Comparison of ENCODE assay signal across 17 cellular contexts in the genomic region with DNA sequence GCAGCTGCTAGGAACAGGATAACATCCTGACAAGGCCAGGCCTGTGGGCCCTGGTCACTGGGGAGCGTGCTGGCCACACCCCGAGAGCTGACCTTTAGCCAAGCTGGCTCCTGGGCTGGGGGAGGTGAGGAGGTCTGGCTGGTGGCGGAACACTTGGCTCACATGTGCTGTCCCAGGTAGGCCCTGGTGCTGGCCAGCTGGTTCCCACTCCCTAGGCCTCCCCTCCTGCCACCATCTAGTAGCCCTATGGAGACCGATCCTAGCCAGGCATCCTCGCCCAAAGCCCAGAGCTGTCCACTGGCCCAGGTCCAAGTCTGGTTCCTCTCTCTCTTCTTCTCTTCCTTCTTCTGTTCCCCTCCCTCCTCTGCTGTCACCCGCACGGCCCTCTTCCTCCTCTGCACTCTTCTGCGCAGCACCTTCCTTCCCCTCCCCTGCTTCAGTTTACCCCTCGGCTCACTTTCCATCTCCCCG. TPM values are rescaled to one million over a fixed set of nuclear protein-coding genes. Genes with fewer than 3 reads are reported as not detected.
A peak's percentile ranks its signal among the peaks of the same experiment; 100 is the strongest.
DNase-seq lines count a peak whose midpoint lies in the region; ATAC-seq, FAIRE-seq and TF ChIP-seq lines count a peak whose summit lies in the region.
"Had no signal": no experiment of that assay in that cellular context is flagged by ENCODE, and none has a peak within 500 bp of the region (broad histone marks: within the 10 kb centered on the region; RNA-seq: fewer than 3 reads in every experiment).

No MANE protein-coding gene starts in this region.

- no peak overlapping the region for H2BK5ac ChIP-seq in trophoblast cell (ENCODE audit: low read depth, low read length, poor library complexity)

- no peak overlapping the region for H3K14ac ChIP-seq in trophoblast cell (ENCODE audit: low read length)

- H3K36me3 Mint-ChIP-seq in astrocyte (ENCODE audit: low read depth, unreplicated experiment) = peaks cover 23% of the 10 kb centered on the region
- H3K36me3 Mint-ChIP-seq in endothelial cell (ENCODE audit: low read depth, unreplicated experiment) = no peaks in the 10 kb centered on the region

- no peak for ATAC-seq in GM19452 (IDR thresholded peaks at IDR 0.05; ENCODE audit: unreplicated experiment)

- H3K23ac ChIP-seq in trophoblast cell (ENCODE audit: low read length) = no peak overlapping the region

- H3K9me3 ChIP-seq in astrocyte (ENCODE audit: insufficient read depth, low read depth, low read length) (no peaks in the 10 kb centered on the region), left ventricle myocardium inferior (replicated peaks) (no peaks in the 10 kb centered on the region), trophoblast cell (ENCODE audit: insufficient read depth, low read depth, low read length) (no peaks in the 10 kb centered on the region), transverse colon (no peaks in the 10 kb centered on the region)
- H3K9me3 ChIP-seq: colonic mucosa had no signal

- H2AFZ ChIP-seq in astrocyte (ENCODE audit: low read depth, low read length) = no peak overlapping the region
- H2AFZ ChIP-seq in trophoblast cell (ENCODE audit: insufficient read depth, low read length, poor library complexity) = no peak overlapping the region

- H4K12ac ChIP-seq in trophoblast cell (ENCODE audit: low read depth, low read length) = no peak overlapping the region

- no peaks in the 10 kb centered on the region for H3K79me1 ChIP-seq in trophoblast cell (ENCODE audit: low read length)

- H3K9me3 Mint-ChIP-seq in astrocyte (ENCODE audit: unreplicated experiment) (no peaks in the 10 kb centered on the region), endothelial cell (ENCODE audit: unreplicated experiment) (no peaks in the 10 kb centered on the region)
- H3K9me3 Mint-ChIP-seq: activated B cell treated with CpG ODN at 0.5 μM for 24 hours; H9; stimulated activated naive CD8-positive, alpha-beta T cell treated with anti-CD3 and anti-CD28 coated beads, Interleukin-15, Interleukin-2, amounts not matched to agents 100 ng/mL and 50 ng/mL, for 24 hours had no signal

- H3K4me1 Mint-ChIP-seq in astrocyte (ENCODE audit: low read depth, unreplicated experiment) (peaks cover 38% of the 10 kb centered on the region), endothelial cell (ENCODE audit: unreplicated experiment) (peaks cover 15% of the 10 kb centered on the region)
- H3K4me1 Mint-ChIP-seq: activated B cell treated with CpG ODN at 0.5 μM for 24 hours had no signal

- peaks cover 3% of the 10 kb centered on the region for H3K27me3 Mint-ChIP-seq in astrocyte (ENCODE audit: low read depth, unreplicated experiment)
- H3K27me3 Mint-ChIP-seq in endothelial cell (ENCODE audit: unreplicated experiment) = peaks cover 11% of the 10 kb centered on the region

- H3K18ac ChIP-seq in trophoblast cell (ENCODE audit: low read length) = no peak overlapping the region

- no peak overlapping the region for H2BK120ac ChIP-seq in trophoblast cell (ENCODE audit: insufficient read depth, low read length, poor library complexity)

- H4K20me1 ChIP-seq in astrocyte (ENCODE audit: insufficient read depth, low read length) = peaks cover 88% of the 10 kb centered on the region

- no CpG with 5 or more reads among the region's 10 CpGs for WGBS in trophoblast cell (ENCODE audit: extremely low coverage, insufficient coverage, insufficient read length)
- 72% methylated on average over 10 of the region's 10 CpGs; no CpG with 5 or more reads in 1 of the 2 donors for WGBS in transverse colon (ENCODE audit: low coverage in 1 of 2), 2 donors

- H3K4ac ChIP-seq in trophoblast cell (ENCODE audit: low read depth, low read length) = no peak overlapping the region

- TF ChIP-seq CTCF in astrocyte (IDR thresholded peaks at IDR 0.05; ENCODE audit: insufficient read depth, low read depth, low read length) = no peak
- no peak for TF ChIP-seq CTCF in left ventricle myocardium inferior (IDR thresholded peaks at IDR 0.05; ENCODE audit: borderline replicate concordance)
- TF ChIP-seq CTCF in transverse colon (IDR thresholded peaks at IDR 0.05) = no peak
- TF ChIP-seq CTCF in endothelial cell (IDR thresholded peaks at IDR 0.05; ENCODE audit: unreplicated experiment) = no peak

- in situ Hi-C loops in transverse colon (cut with MboI; ENCODE audit: low pct_ligation_motif_present in 1 of 4, low pct_unique_long_range_greater_than_20kb in 1 of 4, low sequenced_read_pairs in 3 of 4) = no loop called here

- H3K27ac ChIP-seq in astrocyte (ENCODE audit: low read depth, low read length) (no peak overlapping the region), left ventricle myocardium inferior (replicated peaks) (peak overlapping the region; percentile 91), trophoblast cell (ENCODE audit: low read depth, low read length) (no peak overlapping the region), transverse colon (peak overlapping the region; percentile 78 to 95 (median 86))
- H3K27ac ChIP-seq: colonic mucosa had no signal

- H2AK5ac ChIP-seq in trophoblast cell (ENCODE audit: low read length) = peak overlapping the region; percentile 11

- H3K79me2 ChIP-seq in astrocyte (ENCODE audit: insufficient read depth, low read length) = peaks cover 65% of the 10 kb centered on the region
- H3K79me2 ChIP-seq in trophoblast cell (ENCODE audit: control insufficient read depth, insufficient read depth, low read length, poor library complexity) = no peaks in the 10 kb centered on the region

- no peak for FAIRE-seq in astrocyte (lab: Jason Lieb, UNC)
- FAIRE-seq: endothelial cell of umbilical vein had no signal

- TF ChIP-seq EP300 in transverse colon (IDR thresholded peaks at IDR 0.05; ENCODE audit: low read depth) = no peak

- H4K91ac ChIP-seq in trophoblast cell (ENCODE audit: low read depth, low read length) = no peak overlapping the region

- H4K8ac ChIP-seq in trophoblast cell (ENCODE audit: low read depth, low read length) = no peak overlapping the region

- H3K27me3 ChIP-seq in astrocyte (ENCODE audit: insufficient read depth, low read length) = no peaks in the 10 kb centered on the region
- no peaks in the 10 kb centered on the region for H3K27me3 ChIP-seq in left ventricle myocardium inferior (ENCODE audit: low read depth)
- H3K27me3 ChIP-seq in trophoblast cell (ENCODE audit: insufficient read depth, low read length) = no peaks in the 10 kb centered on the region
- H3K27me3 ChIP-seq in transverse colon = no peaks in the 10 kb centered on the region
- H3K27me3 ChIP-seq: colonic mucosa had no signal

- H2BK12ac ChIP-seq in trophoblast cell (ENCODE audit: low read length) = no peak overlapping the region

- intact Hi-C loops in left ventricle myocardium inferior (cut with micrococcal nuclease) = loop anchor here (5.0 kb wide), 1 partner anchor 37 kb away; no protein-coding TSS in a partner anchor
- intact Hi-C loops in transverse colon (cut with DNase I; ENCODE audit: low total_unique reads) = loop anchor here (5.0 kb wide), 1 partner anchor 762 kb away; a partner anchor contains a TSS

- no peak overlapping the region for H3K4me3 Mint-ChIP-seq in astrocyte (ENCODE audit: unreplicated experiment)
- H3K4me3 Mint-ChIP-seq in endothelial cell (ENCODE audit: unreplicated experiment) = no peak overlapping the region
- H3K4me3 Mint-ChIP-seq: activated B cell treated with CpG ODN at 0.5 μM for 24 hours; H9; stimulated activated naive CD8-positive, alpha-beta T cell treated with anti-CD3 and anti-CD28 coated beads, Interleukin-15, Interleukin-2, amounts not matched to agents 100 ng/mL and 50 ng/mL, for 24 hours had no signal

- H3K4me3 ChIP-seq in astrocyte (ENCODE audit: insufficient read depth, low read depth, low read length) (no peak overlapping the region), left ventricle myocardium inferior (no peak overlapping the region), trophoblast cell (ENCODE audit: low read depth, low read length) (no peak overlapping the region), transverse colon (no peak overlapping the region)
- H3K4me3 ChIP-seq: colonic mucosa had no signal

- DNase-seq in astrocyte (ENCODE audit: low read depth) (no peak), left ventricle myocardium inferior (no peak), trophoblast cell (no peak), transverse colon (no peak), NCI-H446 (lab: John Stamatoyannopoulos, UW) (no peak), LoVo (ENCODE audit: low spot score) (no peak), endothelial cell (ENCODE audit: low spot score) (no peak)
- DNase-seq: activated B cell treated with CpG ODN at 0.5 μM for 24 hours, activated gamma-delta T cell treated with Interleukin-2 at 50 U/mL for 16 hours, colonic mucosa, H9, islet precursor cell, NCI-H2227 treated with DMSO at 0.1 percent for 48 hours, T-helper 1 cell had no signal

- H3K4me1 ChIP-seq in astrocyte (ENCODE audit: insufficient read depth, low read length) = no peaks in the 10 kb centered on the region
- peaks cover 90% of the 10 kb centered on the region for H3K4me1 ChIP-seq in left ventricle myocardium inferior
- H3K4me1 ChIP-seq in trophoblast cell (ENCODE audit: control insufficient read depth in 1 of 2, insufficient read depth in 2 of 2, low read length in 2 of 2) = peaks cover 11 to 18% of the 10 kb centered on the region in 2 experiments
- peaks cover 36 to 56% (median 46%) of the 10 kb centered on the region in 4 donors for H3K4me1 ChIP-seq in transverse colon
- H3K4me1 ChIP-seq: colonic mucosa had no signal

- H3K27ac Mint-ChIP-seq in astrocyte (ENCODE audit: unreplicated experiment) (peak overlapping the region; percentile 77), endothelial cell (ENCODE audit: unreplicated experiment) (no peak overlapping the region)
- H3K27ac Mint-ChIP-seq: activated B cell treated with CpG ODN at 0.5 μM for 24 hours; H9; stimulated activated naive CD8-positive, alpha-beta T cell treated with anti-CD3 and anti-CD28 coated beads, Interleukin-15, Interleukin-2, amounts not matched to agents 100 ng/mL and 50 ng/mL, for 24 hours had no signal

- TF ChIP-seq POLR2A in transverse colon (IDR thresholded peaks at IDR 0.05) = no peak

- H3K4me2 ChIP-seq in astrocyte (ENCODE audit: low read length) = no peak overlapping the region
- no peak overlapping the region for H3K4me2 ChIP-seq in trophoblast cell (ENCODE audit: low read length)

- no peak overlapping the region for H3K9ac ChIP-seq in astrocyte (ENCODE audit: low read length)
- no peak overlapping the region for H3K9ac ChIP-seq in trophoblast cell (ENCODE audit: low read length)

- H3K36me3 ChIP-seq in astrocyte (ENCODE audit: insufficient read depth, low read length) (peaks cover 2% of the 10 kb centered on the region), left ventricle myocardium inferior (no peaks in the 10 kb centered on the region), trophoblast cell (ENCODE audit: control insufficient read depth in 1 of 2, insufficient read depth in 2 of 2, low read length in 2 of 2) (no peaks in the 10 kb centered on the region), transverse colon (no peaks in the 10 kb centered on the region)
- H3K36me3 ChIP-seq: colonic mucosa had no signal

RNA-seq across cellular contexts. Expression of a gene that starts 52.4 kb away (rescaled TPM):
- total RNA-seq in astrocyte (219 and 264 TPM in 2 replicates), left ventricle myocardium inferior (828 TPM), transverse colon (100 to 1,000 TPM; 101 to 487 (median 231) TPM), endothelial cell (ENCODE audit: unreplicated experiment) (11.6 TPM)
- 1.5 and 2.0 TPM in 2 replicates for polyA plus RNA-seq in trophoblast cell (2013)

Comparison
In these comparisons a context has a peak if more than half of its experiments do, and no peak if none do; other contexts are left out.
1. H3K27ac ChIP-seq: peak in left ventricle myocardium inferior (single experiment) and transverse colon (4 of 4); none in astrocyte (single experiment) and trophoblast cell (single experiment).